In genomic region chr4:151389799-151390198, GRCh38 we compare ENCODE assay signal across 1 cellular context. TPM values are rescaled to one million over a fixed set of nuclear protein-coding genes. Genes with fewer than 3 reads are reported as not detected.
"Had no signal": no experiment of that assay in that cellular context is flagged by ENCODE, and none has a peak within 500 bp of the region (broad histone marks: within the 10 kb centered on the region; RNA-seq: fewer than 3 reads in every experiment).

No MANE protein-coding gene starts in this region.

RNA-seq across cellular contexts. Expression of gene FHIP1A, which starts 19.2 kb away (rescaled TPM):
- total RNA-seq: OCI-LY7 had no signal
